In the genomic region with DNA sequence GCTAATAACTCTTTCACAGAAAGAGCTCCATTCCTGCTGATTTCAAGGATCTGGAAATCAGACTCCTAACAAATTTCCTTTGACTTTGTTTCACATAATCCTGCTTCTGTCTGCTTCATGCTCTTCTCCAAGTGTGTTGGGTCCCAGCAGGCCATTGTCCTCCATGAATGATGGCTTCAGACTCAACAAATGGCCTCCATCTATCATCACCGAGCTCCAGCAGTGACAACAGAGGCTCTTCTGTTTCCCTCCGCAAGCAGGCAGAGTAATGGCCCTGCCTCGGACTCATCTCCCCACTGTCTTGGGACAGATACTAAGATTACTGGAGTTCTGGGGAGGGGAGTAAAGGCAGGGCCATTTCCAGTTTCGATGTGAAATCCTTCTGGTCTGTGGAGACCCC, we compare ENCODE assay signal across 19 cellular contexts.
"Had no signal": no experiment of that assay in that cellular context is flagged by ENCODE, and none has a peak within 500 bp of the region (broad histone marks: within the 10 kb centered on the region; RNA-seq: fewer than 3 reads in every experiment).

No MANE protein-coding gene starts in this region.

- ATAC-seq: activated CD4-positive, CD25-positive, alpha-beta regulatory T cell treated with anti-CD3 and anti-CD28 coated beads, Interleukin-2, amount 50 U/mL, for 24 hours; activated CD8-positive, alpha-beta T cell treated with anti-CD3 and anti-CD28 coated beads, Interleukin-2, amount 10 ng/mL, durations not matched to agents 7 days and 5 days; activated naive CD8-positive, alpha-beta T cell treated with anti-CD3 and anti-CD28 coated beads, Interleukin-2, amount 50 U/mL, for 24 hours; left cardiac atrium; lower lobe of right lung had no signal

- H3K27ac Mint-ChIP-seq: activated CD4-positive, alpha-beta T cell treated with anti-CD3 and anti-CD28 coated beads, Interleukin-2, amount 10 ng/mL, durations not matched to agents 7 days and 5 days; activated CD8-positive, alpha-beta T cell treated with anti-CD3 and anti-CD28 coated beads, Interleukin-2, amount 10 ng/mL, durations not matched to agents 7 days and 5 days; activated naive CD4-positive, alpha-beta T cell treated with anti-CD3 and anti-CD28 coated beads, Interleukin-2, amount 10 ng/mL, durations not matched to agents 7 days and 5 days; activated naive CD8-positive, alpha-beta T cell treated with anti-CD3 and anti-CD28 coated beads, Interleukin-2, amount 50 U/mL, for 24 hours; activated T-cell treated with anti-CD3 and anti-CD28 coated beads, Interleukin-2, amount 50 U/mL, for 24 hours; nephron progenitor cell; T-helper 1 cell treated with Interleukin-12 subunit alpha and Interleukin-12 subunit beta and Interleukin-4 antibody, amounts not matched to agents 30 μg/mL and 1 μg/mL, for 36 hours had no signal

- H3K27me3 Mint-ChIP-seq: activated CD4-positive, alpha-beta T cell treated with anti-CD3 and anti-CD28 coated beads, Interleukin-2, amount 10 ng/mL, durations not matched to agents 7 days and 5 days; activated naive CD4-positive, alpha-beta T cell treated with anti-CD3 and anti-CD28 coated beads, Interleukin-2, amount 10 ng/mL, durations not matched to agents 7 days and 5 days; activated T-cell treated with anti-CD3 and anti-CD28 coated beads, Interleukin-2, amount 50 U/mL, for 24 hours had no signal

- H3K4me1 ChIP-seq: ascending aorta, breast epithelium, gastroesophageal sphincter, lower lobe of right lung, right atrium auricular region, stomach had no signal

- H3K27ac ChIP-seq: ascending aorta, esophagus muscularis mucosa, gastroesophageal sphincter, lower lobe of right lung, right atrium auricular region, stomach had no signal

- DNase-seq: activated CD4-positive, alpha-beta T cell treated with anti-CD3 and anti-CD28 coated beads, Interleukin-2, amount 10 ng/mL, durations not matched to agents 7 days and 5 days; activated CD8-positive, alpha-beta T cell treated with anti-CD3 and anti-CD28 coated beads, Interleukin-2, amount 10 ng/mL, durations not matched to agents 7 days and 5 days; activated naive CD4-positive, alpha-beta T cell treated with anti-CD3 and anti-CD28 coated beads, Interleukin-2, amount 10 ng/mL, durations not matched to agents 7 days and 5 days; activated naive CD8-positive, alpha-beta T cell treated with anti-CD3 and anti-CD28 coated beads, Interleukin-2, amount 50 U/mL, for 24 hours; activated T-cell treated with anti-CD3 and anti-CD28 coated beads, Interleukin-2, amount 50 U/mL, for 24 hours; cerebellar nuclear complex; effector CD8-positive, alpha-beta T cell; left cardiac atrium; lower lobe of right lung; nephron progenitor cell; occipital lobe; stomach had no signal

- H3K36me3 ChIP-seq: ascending aorta, breast epithelium, esophagus muscularis mucosa, gastroesophageal sphincter, lower lobe of right lung, right atrium auricular region, stomach had no signal

- H3K36me3 Mint-ChIP-seq: activated naive CD4-positive, alpha-beta T cell treated with anti-CD3 and anti-CD28 coated beads, Interleukin-2, amount 10 ng/mL, durations not matched to agents 7 days and 5 days had no signal

- H3K9me3 ChIP-seq: ascending aorta, breast epithelium, esophagus muscularis mucosa, gastroesophageal sphincter, lower lobe of right lung, right atrium auricular region, stomach had no signal

- H3K4me1 Mint-ChIP-seq: activated CD4-positive, alpha-beta T cell treated with anti-CD3 and anti-CD28 coated beads, Interleukin-2, amount 10 ng/mL, durations not matched to agents 7 days and 5 days; activated naive CD4-positive, alpha-beta T cell treated with anti-CD3 and anti-CD28 coated beads, Interleukin-2, amount 10 ng/mL, durations not matched to agents 7 days and 5 days; activated naive CD8-positive, alpha-beta T cell treated with anti-CD3 and anti-CD28 coated beads, Interleukin-2, amount 50 U/mL, for 24 hours had no signal

- H3K4me3 Mint-ChIP-seq: activated CD4-positive, alpha-beta T cell treated with anti-CD3 and anti-CD28 coated beads, Interleukin-2, amount 10 ng/mL, durations not matched to agents 7 days and 5 days; activated CD8-positive, alpha-beta T cell treated with anti-CD3 and anti-CD28 coated beads, Interleukin-2, amount 10 ng/mL, durations not matched to agents 7 days and 5 days; activated naive CD4-positive, alpha-beta T cell treated with anti-CD3 and anti-CD28 coated beads, Interleukin-2, amount 10 ng/mL, durations not matched to agents 7 days and 5 days; activated naive CD8-positive, alpha-beta T cell treated with anti-CD3 and anti-CD28 coated beads, Interleukin-2, amount 50 U/mL, for 24 hours; activated T-cell treated with anti-CD3 and anti-CD28 coated beads, Interleukin-2, amount 50 U/mL, for 24 hours; nephron progenitor cell; T-helper 1 cell treated with Interleukin-12 subunit alpha and Interleukin-12 subunit beta and Interleukin-4 antibody, amounts not matched to agents 30 μg/mL and 1 μg/mL, for 36 hours had no signal

- H3K9me3 Mint-ChIP-seq: activated naive CD4-positive, alpha-beta T cell treated with anti-CD3 and anti-CD28 coated beads, Interleukin-2, amount 10 ng/mL, durations not matched to agents 7 days and 5 days; activated naive CD8-positive, alpha-beta T cell treated with anti-CD3 and anti-CD28 coated beads, Interleukin-2, amount 50 U/mL, for 24 hours; activated T-cell treated with anti-CD3 and anti-CD28 coated beads, Interleukin-2, amount 50 U/mL, for 24 hours; nephron progenitor cell; T-helper 1 cell treated with Interleukin-12 subunit alpha and Interleukin-12 subunit beta and Interleukin-4 antibody, amounts not matched to agents 30 μg/mL and 1 μg/mL, for 36 hours had no signal

- H3K4me3 ChIP-seq: ascending aorta, breast epithelium, esophagus muscularis mucosa, gastroesophageal sphincter, lower lobe of right lung, right atrium auricular region, stomach had no signal

- H3K27me3 ChIP-seq: ascending aorta, breast epithelium, esophagus muscularis mucosa, right atrium auricular region, stomach had no signal
